Comparison of ENCODE assay signal across 17 cellular contexts in the genomic region with DNA sequence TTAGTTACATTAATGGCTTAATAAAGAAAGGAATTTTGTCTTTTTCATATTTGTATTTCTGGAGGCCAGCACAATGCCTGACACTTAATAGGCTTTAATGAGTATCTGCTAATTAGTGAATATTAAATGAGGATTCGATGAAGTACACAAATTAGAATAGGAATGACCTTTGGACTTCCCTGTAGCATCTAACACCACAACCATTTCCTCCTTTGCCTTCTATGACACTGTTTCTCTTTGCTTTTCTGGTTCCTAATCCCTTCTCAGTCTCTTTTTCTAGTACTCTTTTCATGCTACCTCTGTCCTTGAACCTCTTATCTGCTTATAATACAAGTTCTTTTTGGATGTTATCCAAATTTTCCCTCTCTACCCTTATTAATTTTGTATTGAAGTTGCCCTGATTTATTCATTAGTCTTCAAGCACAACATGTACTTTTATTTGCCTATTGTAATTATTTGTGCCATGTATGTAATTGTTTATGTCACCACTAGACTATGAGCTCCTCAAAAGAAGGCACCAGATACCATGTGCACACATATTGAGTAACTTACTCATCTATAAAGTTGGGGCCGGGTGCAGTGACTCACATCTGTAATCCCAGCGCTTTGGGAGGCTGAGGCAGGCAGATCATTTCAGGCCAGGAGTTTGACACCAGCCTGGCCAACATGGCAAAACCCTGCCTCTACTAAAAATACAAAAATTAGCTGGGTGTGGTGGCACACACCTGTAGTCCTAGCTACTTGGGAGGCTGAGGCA. TPM values are rescaled to one million over a fixed set of nuclear protein-coding genes. Genes with fewer than 3 reads are reported as not detected.
DNase-seq lines count a peak whose midpoint lies in the region; ATAC-seq and TF ChIP-seq lines count a peak whose summit lies in the region.
"Had no signal": no experiment of that assay in that cellular context is flagged by ENCODE, and none has a peak within 500 bp of the region (broad histone marks: within the 10 kb centered on the region; RNA-seq: fewer than 3 reads in every experiment).

No MANE protein-coding gene starts in this region.

- H3K27ac Mint-ChIP-seq in activated naive CD8-positive, alpha-beta T cell treated with anti-CD3 and anti-CD28 coated beads, Interleukin-2, amount 50 U/mL, for 24 hours = no peak overlapping the region
- no peak overlapping the region for H3K27ac Mint-ChIP-seq in activated naive CD8-positive, alpha-beta T cell treated with anti-CD3 and anti-CD28 coated beads for 36 hours
- H3K27ac Mint-ChIP-seq: activated CD4-positive, alpha-beta T cell treated with anti-CD3 and anti-CD28 coated beads, Interleukin-2, amount 10 ng/mL, durations not matched to agents 24 days and 14 days; B cell had no signal

- TF ChIP-seq CTCF in NB4 (IDR thresholded peaks at IDR 0.05; ENCODE audit: low read depth, low read length) (no peak), coronary artery (IDR thresholded peaks at IDR 0.05) (no peak)

- H3K9me3 Mint-ChIP-seq in activated naive CD8-positive, alpha-beta T cell treated with anti-CD3 and anti-CD28 coated beads, Interleukin-2, amount 50 U/mL, for 24 hours = no peaks in the 10 kb centered on the region
- H3K9me3 Mint-ChIP-seq in activated naive CD8-positive, alpha-beta T cell treated with anti-CD3 and anti-CD28 coated beads for 36 hours = no peaks in the 10 kb centered on the region
- H3K9me3 Mint-ChIP-seq: activated CD4-positive, alpha-beta T cell treated with anti-CD3 and anti-CD28 coated beads, Interleukin-2, amount 10 ng/mL, durations not matched to agents 24 days and 14 days had no signal

- H3K4me3 ChIP-seq in NB4 (ENCODE audit: low read depth, low read length) = no peak overlapping the region
- no peak overlapping the region for H3K4me3 ChIP-seq in coronary artery
- H3K4me3 ChIP-seq: cardiac muscle cell, vagina had no signal

- H3K27ac ChIP-seq in epithelial cell of prostate = no peak overlapping the region
- no peak overlapping the region for H3K27ac ChIP-seq in coronary artery
- H3K27ac ChIP-seq: cardiac muscle cell, vagina had no signal

- TF ChIP-seq POLR2A in NB4 (IDR thresholded peaks at IDR 0.05; ENCODE audit: extremely low read depth, insufficient read length) = no peak

- H3K4me3 Mint-ChIP-seq in activated naive CD8-positive, alpha-beta T cell treated with anti-CD3 and anti-CD28 coated beads, Interleukin-2, amount 50 U/mL, for 24 hours = no peak overlapping the region
- H3K4me3 Mint-ChIP-seq in activated naive CD8-positive, alpha-beta T cell treated with anti-CD3 and anti-CD28 coated beads for 36 hours = no peak overlapping the region
- H3K4me3 Mint-ChIP-seq: activated CD4-positive, alpha-beta T cell treated with anti-CD3 and anti-CD28 coated beads, Interleukin-2, amount 10 ng/mL, durations not matched to agents 24 days and 14 days; B cell had no signal

- ATAC-seq in activated naive CD8-positive, alpha-beta T cell treated with anti-CD3 and anti-CD28 coated beads, Interleukin-2, amount 50 U/mL, for 24 hours = peak; percentile 52
- ATAC-seq in HG03139 (IDR thresholded peaks at IDR 0.05; ENCODE audit: unreplicated experiment) = no peak

- no peak for DNase-seq in activated naive CD8-positive, alpha-beta T cell treated with anti-CD3 and anti-CD28 coated beads, Interleukin-2, amount 50 U/mL, for 24 hours
- no peak for DNase-seq in activated naive CD8-positive, alpha-beta T cell treated with anti-CD3 and anti-CD28 coated beads for 36 hours
- peak; percentile 54 for DNase-seq in NB4 (ENCODE audit: low read depth)
- peak; percentile 24 for DNase-seq in epithelial cell of prostate (ENCODE audit: low read depth, low spot score)
- peak; percentile 21 for DNase-seq in stromal cell of bone marrow (ENCODE audit: low read depth)
- DNase-seq in coronary artery (ENCODE audit: low spot score) = no peak
- no peak for DNase-seq in SKM-1 treated with dmso at 0.1 percent for 144 hours (lab: John Stamatoyannopoulos, UW; ENCODE audit: unreplicated experiment)
- DNase-seq: activated CD4-positive, alpha-beta T cell treated with anti-CD3 and anti-CD28 coated beads, Interleukin-2, amount 10 ng/mL, durations not matched to agents 24 days and 14 days; KG1; NK-92 treated with Interleukin-12 subunit alpha and Interleukin-12 subunit beta, amount 100 ng/mL, for 24 hours; posterior cingulate gyrus; stimulated activated CD8-positive, alpha-beta memory T cell treated with anti-CD3 and anti-CD28 coated beads, Interleukin-4, amount 100 ng/mL, for 48 hours; T-helper 1 cell had no signal

- peaks cover 3% of the 10 kb centered on the region for H3K4me1 Mint-ChIP-seq in activated naive CD8-positive, alpha-beta T cell treated with anti-CD3 and anti-CD28 coated beads, Interleukin-2, amount 50 U/mL, for 24 hours
- no peaks in the 10 kb centered on the region for H3K4me1 Mint-ChIP-seq in activated naive CD8-positive, alpha-beta T cell treated with anti-CD3 and anti-CD28 coated beads for 36 hours
- H3K4me1 Mint-ChIP-seq: B cell had no signal

- no peaks in the 10 kb centered on the region for H3K36me3 Mint-ChIP-seq in activated naive CD8-positive, alpha-beta T cell treated with anti-CD3 and anti-CD28 coated beads, Interleukin-2, amount 50 U/mL, for 24 hours (ENCODE audit: low read depth)
- no peaks in the 10 kb centered on the region for H3K36me3 Mint-ChIP-seq in activated naive CD8-positive, alpha-beta T cell treated with anti-CD3 and anti-CD28 coated beads for 36 hours

- H3K27me3 Mint-ChIP-seq in activated naive CD8-positive, alpha-beta T cell treated with anti-CD3 and anti-CD28 coated beads, Interleukin-2, amount 50 U/mL, for 24 hours = no peaks in the 10 kb centered on the region
- no peaks in the 10 kb centered on the region for H3K27me3 Mint-ChIP-seq in activated naive CD8-positive, alpha-beta T cell treated with anti-CD3 and anti-CD28 coated beads for 36 hours
- H3K27me3 Mint-ChIP-seq: activated CD4-positive, alpha-beta T cell treated with anti-CD3 and anti-CD28 coated beads, Interleukin-2, amount 10 ng/mL, durations not matched to agents 24 days and 14 days; B cell had no signal

RNA-seq across cellular contexts. Expression of gene RPS27, which starts 23.8 kb away (rescaled TPM):
- total RNA-seq in activated naive CD8-positive, alpha-beta T cell treated with anti-CD3 and anti-CD28 coated beads for 36 hours = 1,000 to 10,000 TPM; 1,340 to 1,924 TPM

RNA-seq across cellular contexts. Expression of gene RAB13, which starts 28.2 kb away (rescaled TPM):
- total RNA-seq in activated naive CD8-positive, alpha-beta T cell treated with anti-CD3 and anti-CD28 coated beads for 36 hours = 10 to 100 TPM; 48.7 to 53.5 TPM

RNA-seq across cellular contexts. Expression of gene JTB, which starts 36.9 kb away (rescaled TPM):
- 100 to 1,000 TPM; 204 to 214 TPM for total RNA-seq in activated naive CD8-positive, alpha-beta T cell treated with anti-CD3 and anti-CD28 coated beads for 36 hours

RNA-seq across cellular contexts. Expression of gene CREB3L4, which starts 46.6 kb away (rescaled TPM):
- 1 to 10 TPM; 6.8 to 7.3 TPM for total RNA-seq in activated naive CD8-positive, alpha-beta T cell treated with anti-CD3 and anti-CD28 coated beads for 36 hours

RNA-seq across cellular contexts. Expression of gene SLC39A1, which starts 51.0 kb away (rescaled TPM):
- 10 to 100 TPM; 60.6 to 63.1 TPM for total RNA-seq in activated naive CD8-positive, alpha-beta T cell treated with anti-CD3 and anti-CD28 coated beads for 36 hours

Comparison
In these comparisons a context has a peak if more than half of its experiments do, and no peak if none do; other contexts are left out.
1. DNase-seq: peak in NB4 (single experiment), epithelial cell of prostate (single experiment) and stromal cell of bone marrow (single experiment); none in activated naive CD8-positive, alpha-beta T cell treated with anti-CD3 and anti-CD28 coated beads, Interleukin-2, amount 50 U/mL, for 24 hours (single experiment), activated naive CD8-positive, alpha-beta T cell treated with anti-CD3 and anti-CD28 coated beads for 36 hours (single experiment), coronary artery (single experiment) and SKM-1 treated with dmso at 0.1 percent for 144 hours (single experiment).